Comparison of ENCODE assay signal across 26 cellular contexts in genomic region chr9:99015890-99016289, GRCh38.
"Had no signal": no experiment of that assay in that cellular context is flagged by ENCODE, and none has a peak within 500 bp of the region (broad histone marks: within the 10 kb centered on the region; RNA-seq: fewer than 3 reads in every experiment).

No MANE protein-coding gene starts in this region.

- H3K27me3 Mint-ChIP-seq: activated CD4-positive, alpha-beta T cell treated with anti-CD3 and anti-CD28 coated beads for 36 hours; activated T-cell treated with anti-CD3 and anti-CD28 coated beads, Interleukin-2, amount 50 U/mL, for 24 hours had no signal

- H3K36me3 ChIP-seq: ascending aorta, cardiac muscle cell, left lung, suprapubic skin had no signal

- H3K9ac ChIP-seq: neural progenitor cell had no signal

- DNase-seq: activated CD4-positive, alpha-beta T cell treated with anti-CD3 and anti-CD28 coated beads for 36 hours; activated CD4-positive, CD25-positive, alpha-beta regulatory T cell; activated gamma-delta T cell treated with Interleukin-2 at 50 U/mL for 16 hours; activated naive CD4-positive, alpha-beta T cell treated with anti-CD3 and anti-CD28 coated beads, Interleukin-2, amount 50 U/mL, for 16 hours; activated T-cell treated with anti-CD3 and anti-CD28 coated beads, Interleukin-2, amount 50 U/mL, for 24 hours; adrenal gland; effector CD4-positive, alpha-beta T cell; esophagus squamous epithelium; foreskin melanocyte; kidney glomerular epithelial cell; left lung; mucosa of descending colon; occipital lobe; right cardiac atrium; stimulated activated CD4-positive, alpha-beta T cell treated with anti-CD3 and anti-CD28 coated beads, Interleukin-15, amount 100 ng/mL, for 24 hours; stimulated activated CD4-positive, alpha-beta T cell treated with anti-CD3 and anti-CD28 coated beads, Interleukin-2, amount 100 ng/mL, for 24 hours; stimulated activated naive CD4-positive, alpha-beta T cell; T-helper 1 cell; tibial artery had no signal

- H3K27ac ChIP-seq: adrenal gland, ascending aorta, cardiac muscle cell, epithelial cell of prostate, esophagus squamous epithelium, left lung, neural progenitor cell, suprapubic skin, tibial artery had no signal

- H3K27me3 ChIP-seq: adrenal gland, ascending aorta, cardiac muscle cell, esophagus squamous epithelium, left lung, neural progenitor cell, suprapubic skin, tibial artery had no signal

- H3K4me1 ChIP-seq: adrenal gland, left lung, neural progenitor cell, suprapubic skin had no signal

- H2AFZ ChIP-seq: neural progenitor cell had no signal

- H3K9me3 ChIP-seq: ascending aorta, suprapubic skin, tibial artery had no signal

- H3K4me3 Mint-ChIP-seq: activated CD4-positive, alpha-beta T cell treated with anti-CD3 and anti-CD28 coated beads for 36 hours; activated T-cell treated with anti-CD3 and anti-CD28 coated beads, Interleukin-2, amount 50 U/mL, for 24 hours; brain; neural progenitor cell had no signal

- ATAC-seq: activated CD4-positive, alpha-beta T cell treated with anti-CD3 and anti-CD28 coated beads for 36 hours; left lung; mucosa of descending colon; right cardiac atrium had no signal

- H3K4me2 ChIP-seq: neural progenitor cell had no signal

- H3K4me3 ChIP-seq: adrenal gland, ascending aorta, cardiac muscle cell, esophagus squamous epithelium, left lung, lung, mucosa of descending colon, neural progenitor cell, suprapubic skin, tibial artery had no signal

- H3K4me1 Mint-ChIP-seq: brain, neural progenitor cell had no signal

- H3K27ac Mint-ChIP-seq: activated CD4-positive, alpha-beta T cell treated with anti-CD3 and anti-CD28 coated beads for 36 hours; activated T-cell treated with anti-CD3 and anti-CD28 coated beads, Interleukin-2, amount 50 U/mL, for 24 hours; brain; neural progenitor cell had no signal
